ENCODE assay signal across 21 cellular contexts in genomic region chr2:160014227-160014626, GRCh38. TPM values are rescaled to one million over a fixed set of nuclear protein-coding genes. Genes with fewer than 3 reads are reported as not detected.
A peak's percentile ranks its signal among the peaks of the same experiment; 100 is the strongest.
DNase-seq lines count a peak whose midpoint lies in the region; ATAC-seq, FAIRE-seq and TF ChIP-seq lines count a peak whose summit lies in the region.
"Had no signal": no experiment of that assay in that cellular context is flagged by ENCODE, and none has a peak within 500 bp of the region (broad histone marks: within the 10 kb centered on the region; RNA-seq: fewer than 3 reads in every experiment).

No MANE protein-coding gene starts in this region.

- H3K36me3 Mint-ChIP-seq in GM23338 (ENCODE audit: low read depth) (no peaks in the 10 kb centered on the region), WTC11 (no peaks in the 10 kb centered on the region)
- H3K36me3 Mint-ChIP-seq: CD8-positive, alpha-beta T cell; T-cell had no signal

- no peak for TF ChIP-seq RAD21 in A549 (conservative IDR thresholded peaks at IDR 0.05 in 1 of 2, IDR thresholded peaks at IDR 0.05 in 1 of 2)

- no peak for TF ChIP-seq POLR2A in A549 (IDR thresholded peaks at IDR 0.05; ENCODE audit: low read length)

- FAIRE-seq in A549 (lab: Jason Lieb, UNC) = no peak
- FAIRE-seq: RCC 7860 had no signal

- no peak overlapping the region for H3K4me2 ChIP-seq in A549
- H3K4me2 ChIP-seq in GM23338 = no peak overlapping the region
- H3K4me2 ChIP-seq: BLaER1 treated with 17β-estradiol and CSF1 and Interleukin-3, amounts not matched to agents 10 nM and 100 nM; KMS-11 had no signal

- H3F3A ChIP-seq in GM23338 (replicated peaks; ENCODE audit: low read depth) = no peaks in the 10 kb centered on the region

- no peaks in the 10 kb centered on the region for H3K9me2 ChIP-seq in GM23338 (ENCODE audit: insufficient read depth)

- no peak for TF ChIP-seq EP300 in A549 (IDR thresholded peaks at IDR 0.05)

- POLR2A ChIA-PET in A549 (lab: Yijun Ruan, JAX) = no interaction called here
- POLR2A ChIA-PET in WTC11 (lab: Charles Lee) = interaction anchor here (0.5 kb wide), 1 partner anchor 165 kb away, joined by 4 read pairs; no protein-coding TSS in a partner anchor

- H3K4me1 Mint-ChIP-seq in GM23338 = peaks cover 3% of the 10 kb centered on the region
- peaks cover 3% of the 10 kb centered on the region; the same call in 1 of the 2 replicates for H3K4me1 Mint-ChIP-seq in WTC11
- H3K4me1 Mint-ChIP-seq: T-cell had no signal

- in situ Hi-C loops in HAP-1 (cut with MboI; ENCODE audit: low sequenced_read_pairs) = no loop called here

- H2AFZ ChIP-seq in GM23338 = no peak overlapping the region

- H3K27ac ChIP-seq in A549 (no peak overlapping the region), GM23338 (ENCODE audit: low read depth) (no peak overlapping the region), foreskin keratinocyte (no peak overlapping the region)
- H3K27ac ChIP-seq: BLaER1 treated with 17β-estradiol and CSF1 and Interleukin-3, amounts not matched to agents 10 nM and 100 nM; KMS-11; SK-N-MC had no signal

- H3K4me1 ChIP-seq in A549 (no peaks in the 10 kb centered on the region), GM23338 (ENCODE audit: insufficient read depth) (no peaks in the 10 kb centered on the region), HAP-1 (no peaks in the 10 kb centered on the region), foreskin keratinocyte (no peaks in the 10 kb centered on the region)
- H3K4me1 ChIP-seq: BLaER1 treated with 17β-estradiol and CSF1 and Interleukin-3, amounts not matched to agents 10 nM and 100 nM had no signal

- 26% methylated on average over 2 of the region's 2 CpGs for WGBS in A549 (ENCODE audit: missing lambda C conversion rate)

- H3K36me3 ChIP-seq in GM23338 (ENCODE audit: insufficient read depth) (no peaks in the 10 kb centered on the region), HAP-1 (replicated peaks) (no peaks in the 10 kb centered on the region)
- H3K36me3 ChIP-seq: BLaER1 treated with 17β-estradiol and CSF1 and Interleukin-3, amounts not matched to agents 10 nM and 100 nM had no signal

- ATAC-seq in A549 (peak; percentile 74 to 81; a peak in 4 of 6 replicates), GM23338 (peak; percentile 67), WTC11 (peak; percentile 39; the same call in 1 of the 2 replicates), HG02798 (IDR thresholded peaks at IDR 0.05; ENCODE audit: poor library complexity, unreplicated experiment) (no peak), foreskin keratinocyte (no peak)
- ATAC-seq: CD8-positive, alpha-beta T cell; T-cell had no signal

- DNase-seq in A549 (ENCODE audit: low read depth in 1 of 2, low spot score in 1 of 2) = no peak
- peak; percentile 15 for DNase-seq in GM23338 (ENCODE audit: low spot score)
- DNase-seq in WTC11 (ENCODE audit: low spot score) = no peak
- DNase-seq in fibroblast of pulmonary artery (ENCODE audit: low read depth) = peak; percentile 17
- no peak for DNase-seq in HAP-1 (ENCODE audit: low spot score in 2 of 2)
- DNase-seq in GDM1 (lab: John Stamatoyannopoulos, UW) = no peak
- no peak for DNase-seq in foreskin keratinocyte
- DNase-seq: Calu3; CD8-positive, alpha-beta T cell; NCI-H1417 treated with DMSO at 0.1 percent for 48 hours; NCI-H1930; NCI-H526 treated with DMSO at 0.1 percent for 48 hours; SHP77; T-cell had no signal

- no peaks in the 10 kb centered on the region for H3K9me3 Mint-ChIP-seq in GM23338
- no peaks in the 10 kb centered on the region for H3K9me3 Mint-ChIP-seq in WTC11
- H3K9me3 Mint-ChIP-seq: CD8-positive, alpha-beta T cell; T-cell had no signal

- no peak overlapping the region for H3K4me3 Mint-ChIP-seq in GM23338
- H3K4me3 Mint-ChIP-seq in WTC11 = no peak overlapping the region
- H3K4me3 Mint-ChIP-seq: CD8-positive, alpha-beta T cell; T-cell had no signal

- H3K27me3 Mint-ChIP-seq in GM23338 (ENCODE audit: insufficient read depth, low read depth, poor library complexity) = no peaks in the 10 kb centered on the region
- H3K27me3 Mint-ChIP-seq in WTC11 (ENCODE audit: low read depth) = no peaks in the 10 kb centered on the region

- H3K4me3 ChIP-seq in A549 (no peak overlapping the region), GM23338 (no peak overlapping the region), fibroblast of pulmonary artery (replicated peaks; ENCODE audit: low read depth, low read length) (no peak overlapping the region), HAP-1 (no peak overlapping the region)
- H3K4me3 ChIP-seq: BLaER1 treated with 17β-estradiol and CSF1 and Interleukin-3, amounts not matched to agents 10 nM and 100 nM; SK-N-MC had no signal

- H4K20me1 ChIP-seq in GM23338 (replicated peaks; ENCODE audit: insufficient read depth) = no peaks in the 10 kb centered on the region
- H4K20me1 ChIP-seq: BLaER1 treated with 17β-estradiol and CSF1 and Interleukin-3, amounts not matched to agents 10 nM and 100 nM had no signal

- H3K79me2 ChIP-seq in GM23338 (replicated peaks; ENCODE audit: insufficient read depth) = no peaks in the 10 kb centered on the region

- H3K27ac Mint-ChIP-seq in GM23338 = no peak overlapping the region
- H3K27ac Mint-ChIP-seq in WTC11 = no peak overlapping the region
- H3K27ac Mint-ChIP-seq: CD8-positive, alpha-beta T cell; T-cell had no signal

- H3K27me3 ChIP-seq in GM23338 (ENCODE audit: insufficient read depth) (no peaks in the 10 kb centered on the region), HAP-1 (ENCODE audit: low read depth) (peaks cover 11% of the 10 kb centered on the region), foreskin keratinocyte (no peaks in the 10 kb centered on the region)
- H3K27me3 ChIP-seq: BLaER1 treated with 17β-estradiol and CSF1 and Interleukin-3, amounts not matched to agents 10 nM and 100 nM had no signal

- CTCF ChIA-PET in A549 (lab: Yijun Ruan, JAX) = interaction anchor here (0.7 to 1.3 kb wide), 2 partner anchors 10 to 44 kb away, joined by 3 to 4 read pairs; no protein-coding TSS in a partner anchor
- CTCF ChIA-PET in WTC11 (lab: Charles Lee) = interaction anchor here (1.1 kb wide), 1 partner anchor 9 kb away, joined by 3 read pairs; no protein-coding TSS in a partner anchor

- H3K9me3 ChIP-seq in A549 (no peaks in the 10 kb centered on the region), HAP-1 (no peaks in the 10 kb centered on the region)
- H3K9me3 ChIP-seq: BLaER1 treated with 17β-estradiol and CSF1 and Interleukin-3, amounts not matched to agents 10 nM and 100 nM had no signal

- TF ChIP-seq CTCF in A549 (IDR thresholded peaks at IDR 0.05) (no peak), GM23338 (conservative IDR thresholded peaks at IDR 0.05; ENCODE audit: low read depth in 2 of 2) (no peak; a peak in 1 of 4 replicates), WTC11 (IDR thresholded peaks at IDR 0.05) (no peak), fibroblast of pulmonary artery (IDR thresholded peaks at IDR 0.05; ENCODE audit: low read length, missing control alignments) (no peak), foreskin keratinocyte (conservative IDR thresholded peaks at IDR 0.05) (no peak)

TF ChIP-seq in GM23338, 12 proteins besides CTCF, POLR2A, EP300 and RAD21 (continues in another document):
- TF ChIP-seq JUNB (IDR thresholded peaks at IDR 0.05; ENCODE audit: unreplicated experiment) (no peak), NANOG (IDR thresholded peaks at IDR 0.05; ENCODE audit: borderline replicate concordance) (no peak), EZH2 (IDR thresholded peaks at IDR 0.05; ENCODE audit: low read depth, unreplicated experiment) (no peak)

TF ChIP-seq in WTC11, 78 proteins besides CTCF, POLR2A, EP300 and RAD21 (continues in another document):
- TF ChIP-seq GTF2I (CRISPR knock-in tag; conservative IDR thresholded peaks at IDR 0.05) (no peak), NR3C1 (CRISPR knock-in tag; conservative IDR thresholded peaks at IDR 0.05; ENCODE audit: low read depth) (no peak), HMGXB4 (CRISPR knock-in tag; IDR thresholded peaks at IDR 0.05) (no peak), MYBL2 (CRISPR knock-in tag; IDR thresholded peaks at IDR 0.05) (no peak), RELA (CRISPR knock-in tag; IDR thresholded peaks at IDR 0.05; ENCODE audit: borderline replicate concordance) (no peak), HMGA2 (CRISPR knock-in tag; IDR thresholded peaks at IDR 0.05) (no peak), NR2C2 (CRISPR knock-in tag; IDR thresholded peaks at IDR 0.05) (no peak)

RNA-seq across cellular contexts. Expression of gene PLA2R1, which starts 48.2 kb away (rescaled TPM):
- polyA plus RNA-seq in A549 (2011; rRNA removed) (6.8 and 7.2 TPM in 2 replicates), A549 (2017; fragmentation: RNase III; extraction: RNeasy Plus Mini Kit Qiagen cat#74134 plus additional on column Dnase treatment) (2.5 to 3.6 TPM (median 3.3 TPM) in 3 replicates), GM23338 (2016; fragmentation: Nextera tagmentation; extraction: Ambion mirVana) (0.37 and 0.57 TPM in 2 replicates), foreskin keratinocyte (2.9 and 4.5 TPM in 2 replicates)
- 1.0 and 1.2 TPM in 2 replicates for polyA plus RNA-seq in A549 (2012; cell fraction: cytosol; rRNA removed)
- 0.78 and 1.3 TPM in 2 replicates for polyA plus RNA-seq in A549 (2012; cell fraction: nucleus; rRNA removed)
- polyA minus RNA-seq in A549 (2011; rRNA and poly(A)+ RNA removed) = 4.6 and 5.0 TPM in 2 replicates
- total RNA-seq in GM23338 (2014; rRNA removed; shearing (Covaris generic)) = 0.78 and 1.2 TPM in 2 replicates
- total RNA-seq in WTC11 (2021) (0.76 to 1.1 TPM (median 0.92 TPM) in 3 replicates), foreskin keratinocyte (9.9 and 10.8 TPM in 2 replicates)
- total RNA-seq: A673; CD8-positive, alpha-beta T cell; OCI-LY7 had no signal

Comparison
In these comparisons a context has a peak if more than half of its experiments do, and no peak if none do; other contexts are left out.
1. ATAC-seq: peak in A549 (2 of 2), GM23338 (single experiment) and WTC11 (single experiment); none in HG02798 (single experiment) and foreskin keratinocyte (single experiment).
2. DNase-seq: peak in GM23338 (single experiment) and fibroblast of pulmonary artery (single experiment); none in A549 (0 of 2), WTC11 (single experiment), HAP-1 (0 of 2), GDM1 (single experiment) and foreskin keratinocyte (0 of 2).